18 cellular contexts compared by ENCODE assay signal in the genomic region with DNA sequence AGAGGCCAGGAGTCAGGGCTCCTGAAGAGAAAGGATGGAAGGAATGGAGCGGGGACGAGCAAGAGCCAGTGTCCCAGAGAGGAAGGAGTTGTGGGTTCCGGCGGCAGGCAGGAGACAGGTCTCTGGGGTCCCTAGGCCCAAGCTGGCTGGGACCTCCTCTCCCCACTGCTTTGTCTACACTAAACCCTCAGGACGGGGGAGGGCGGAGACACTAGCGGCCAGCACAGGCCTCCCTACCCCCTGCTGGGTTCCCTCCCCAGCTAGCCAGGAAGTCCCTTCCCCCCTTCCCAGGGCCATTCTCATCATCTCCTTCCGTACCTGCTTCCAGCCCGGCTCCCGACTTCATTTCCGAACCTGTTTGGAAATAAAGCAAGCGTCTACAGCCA.
DNase-seq lines count a peak whose midpoint lies in the region; ATAC-seq and TF ChIP-seq lines count a peak whose summit lies in the region.
"Had no signal": no experiment of that assay in that cellular context is flagged by ENCODE, and none has a peak within 500 bp of the region (broad histone marks: within the 10 kb centered on the region; RNA-seq: fewer than 3 reads in every experiment).

No MANE protein-coding gene starts in this region.

- H3K4me1 Mint-ChIP-seq in osteocyte (ENCODE audit: unreplicated experiment), result peaks cover 38% of the 10 kb centered on the region
- H3K4me1 Mint-ChIP-seq: IgD-negative memory B cell had no signal

- TF ChIP-seq POLR2A in esophagus muscularis mucosa (IDR thresholded peaks at IDR 0.05; ENCODE audit: low read depth), result no peak

- H3K36me3 ChIP-seq in right atrium auricular region (no peaks in the 10 kb centered on the region), NT2/D1 (ENCODE audit: insufficient read depth, insufficient read length, low read length) (no peaks in the 10 kb centered on the region), esophagus muscularis mucosa (no peaks in the 10 kb centered on the region), MM.1S (replicated peaks; ENCODE audit: insufficient read depth, low read length) (no peaks in the 10 kb centered on the region)

- 83% methylated on average over 11 of the region's 12 CpGs for WGBS in esophagus muscularis mucosa

- no peak overlapping the region for H3K4me2 ChIP-seq in MM.1S (ENCODE audit: low read depth, low read length)
- H3K4me2 ChIP-seq: PC-9 had no signal

- H3K4me3 Mint-ChIP-seq in osteocyte (ENCODE audit: unreplicated experiment), result no peak overlapping the region
- H3K4me3 Mint-ChIP-seq: IgD-negative memory B cell had no signal

- no peaks in the 10 kb centered on the region for H3K79me2 ChIP-seq in MM.1S (ENCODE audit: low read length)

- intact Hi-C loops in Right ventricle myocardium inferior (cut with DNase I) (loop anchor here (5.0 to 10.0 kb wide), 2 partner anchors 88 to 230 kb away; no protein-coding TSS in a partner anchor), esophagus muscularis mucosa (cut with DNase I) (no loop called here)

- no peaks in the 10 kb centered on the region for H4K20me1 ChIP-seq in MM.1S (ENCODE audit: insufficient read depth, low read length)

- no peak for TF ChIP-seq EP300 in esophagus muscularis mucosa (IDR thresholded peaks at IDR 0.05)

- no peaks in the 10 kb centered on the region for H3K9me3 Mint-ChIP-seq in osteocyte (ENCODE audit: unreplicated experiment)
- H3K9me3 Mint-ChIP-seq: IgD-negative memory B cell had no signal

- H3K27me3 Mint-ChIP-seq in osteocyte (ENCODE audit: unreplicated experiment), result no peaks in the 10 kb centered on the region

- no peak overlapping the region for H3K4me3 ChIP-seq in right atrium auricular region
- H3K4me3 ChIP-seq in NT2/D1 (ENCODE audit: insufficient read length, low read depth), result no peak overlapping the region
- H3K4me3 ChIP-seq in esophagus muscularis mucosa, result no peak overlapping the region
- no peak overlapping the region for H3K4me3 ChIP-seq in MM.1S (ENCODE audit: low read length)
- H3K4me3 ChIP-seq: PC-9 had no signal

- no peaks in the 10 kb centered on the region for H3K36me3 Mint-ChIP-seq in osteocyte (ENCODE audit: unreplicated experiment)
- H3K36me3 Mint-ChIP-seq: IgD-negative memory B cell had no signal

- TF ChIP-seq CTCF in right atrium auricular region (IDR thresholded peaks at IDR 0.05) (no peak), osteocyte (IDR thresholded peaks at IDR 0.05) (no peak), esophagus muscularis mucosa (IDR thresholded peaks at IDR 0.05) (no peak), MM.1S (IDR thresholded peaks at IDR 0.05; ENCODE audit: low read length) (no peak)

- H3K9me3 ChIP-seq in right atrium auricular region (no peaks in the 10 kb centered on the region), NT2/D1 (ENCODE audit: insufficient read depth, low read length) (no peaks in the 10 kb centered on the region), esophagus muscularis mucosa (no peaks in the 10 kb centered on the region), MM.1S (replicated peaks; ENCODE audit: insufficient read depth, low read length) (no peaks in the 10 kb centered on the region)

- peak overlapping the region; percentile 58 for H3K27ac Mint-ChIP-seq in osteocyte (ENCODE audit: unreplicated experiment)
- H3K27ac Mint-ChIP-seq: IgD-negative memory B cell had no signal

- DNase-seq in right atrium auricular region (ENCODE audit: low spot score), result no peak
- DNase-seq in Right ventricle myocardium inferior (ENCODE audit: missing footprints), result no peak
- peak; percentile 20 for DNase-seq in NT2/D1 (ENCODE audit: low read depth, low spot score)
- peak; percentile 19 for DNase-seq in dermis blood vessel endothelial cell
- no peak for DNase-seq in osteocyte (ENCODE audit: extremely low spot score, unreplicated experiment)
- DNase-seq in esophagus muscularis mucosa (ENCODE audit: extremely low spot score), result no peak
- DNase-seq in NCI-H1930 (lab: John Stamatoyannopoulos, UW), result no peak
- DNase-seq in MM.1S, result no peak
- DNase-seq: C1 segment of cervical spinal cord, DMS 273 treated with DMSO at 0.1 percent for 48 hours, MV-4-11, NCI-H1417 treated with DMSO at 0.1 percent for 48 hours, NCI-H2029, NCI-H2171, NCI-H446, NCI-H774, PC-9 had no signal

- no peak for ATAC-seq in Right ventricle myocardium inferior

- peak overlapping the region; percentile 71 to 89 for H3K27ac ChIP-seq in right atrium auricular region
- H3K27ac ChIP-seq in esophagus muscularis mucosa (replicated peaks in 1 of 4), result no peak overlapping the region
- H3K27ac ChIP-seq in MM.1S (ENCODE audit: low read length), result no peak overlapping the region
- H3K27ac ChIP-seq: PC-9 had no signal

- H3K4me1 ChIP-seq in right atrium auricular region (peaks cover 0 to 81% of the 10 kb centered on the region in 2 donors), NT2/D1 (ENCODE audit: insufficient read depth, insufficient read length) (peaks cover 27% of the 10 kb centered on the region), esophagus muscularis mucosa (peaks cover 24 to 43% (median 34%) of the 10 kb centered on the region in 4 donors), MM.1S (ENCODE audit: low read length) (0 out of 2 replicates have a peak, but pooled peaks cover 5% of the 10 kb centered on the region)

- H3K9ac ChIP-seq in NT2/D1 (ENCODE audit: insufficient read length, low read depth) (peak overlapping the region; percentile 42), MM.1S (ENCODE audit: low read length) (no peak overlapping the region)

- no peaks in the 10 kb centered on the region for H3K9me2 ChIP-seq in MM.1S (replicated peaks; ENCODE audit: insufficient read depth, low read length)

- no peaks in the 10 kb centered on the region for H3F3A ChIP-seq in MM.1S (ENCODE audit: insufficient read depth, low read length)

- H3K27me3 ChIP-seq in right atrium auricular region (no peaks in the 10 kb centered on the region), NT2/D1 (ENCODE audit: insufficient read depth, insufficient read length) (no peaks in the 10 kb centered on the region), esophagus muscularis mucosa (no peaks in the 10 kb centered on the region), MM.1S (replicated peaks; ENCODE audit: insufficient read depth, low read length) (no peaks in the 10 kb centered on the region)

- H2AFZ ChIP-seq in MM.1S (ENCODE audit: low read length), result no peak overlapping the region
- H2AFZ ChIP-seq: PC-9 had no signal

Comparison
In these comparisons a context has a peak if more than half of its experiments do, and no peak if none do; other contexts are left out.
1. DNase-seq: peak in NT2/D1 (single experiment) and dermis blood vessel endothelial cell (single experiment); none in right atrium auricular region (single experiment), Right ventricle myocardium inferior (single experiment), osteocyte (single experiment), esophagus muscularis mucosa (single experiment), NCI-H1930 (0 of 2) and MM.1S (single experiment).
2. H3K27ac ChIP-seq: peak in right atrium auricular region (2 of 2); none in esophagus muscularis mucosa (0 of 4) and MM.1S (single experiment).